In genomic region chr15:31476866-31477265, GRCh38 we compare ENCODE assay signal across 20 cellular contexts.
A peak's percentile ranks its signal among the peaks of the same experiment; 100 is the strongest.
DNase-seq lines count a peak whose midpoint lies in the region; ATAC-seq and TF ChIP-seq lines count a peak whose summit lies in the region.
"Had no signal": no experiment of that assay in that cellular context is flagged by ENCODE, and none has a peak within 500 bp of the region (broad histone marks: within the 10 kb centered on the region; RNA-seq: fewer than 3 reads in every experiment).

No MANE protein-coding gene starts in this region.

- no peak overlapping the region for H3K4me3 Mint-ChIP-seq in activated naive CD8-positive, alpha-beta T cell treated with anti-CD3 and anti-CD28 coated beads, Interleukin-2, amount 10 ng/mL, durations not matched to agents 7 days and 5 days
- H3K4me3 Mint-ChIP-seq in activated naive CD8-positive, alpha-beta T cell treated with anti-CD3 and anti-CD28 coated beads for 36 hours = no peak overlapping the region
- no peak overlapping the region for H3K4me3 Mint-ChIP-seq in central memory CD8-positive, alpha-beta T cell
- no peak overlapping the region for H3K4me3 Mint-ChIP-seq in naive thymus-derived CD4-positive, alpha-beta T cell

- H3K27me3 ChIP-seq in naive thymus-derived CD4-positive, alpha-beta T cell (ENCODE audit: control insufficient read depth in 2 of 2, insufficient read depth in 2 of 2, low read length in 2 of 2) = no peaks in the 10 kb centered on the region
- H3K27me3 ChIP-seq in upper lobe of right lung = peaks cover under 1% of the 10 kb centered on the region
- no peaks in the 10 kb centered on the region for H3K27me3 ChIP-seq in right cardiac atrium (ENCODE audit: control insufficient read depth, insufficient read depth)
- H3K27me3 ChIP-seq: BLaER1 had no signal

- H3K27ac ChIP-seq in naive thymus-derived CD4-positive, alpha-beta T cell (ENCODE audit: low read depth, low read length) = no peak overlapping the region
- H3K27ac ChIP-seq in upper lobe of right lung (no peak overlapping the region), right cardiac atrium (ENCODE audit: low read length) (no peak overlapping the region)
- H3K27ac ChIP-seq: BLaER1 had no signal

- intact Hi-C loops in naive thymus-derived CD4-positive, alpha-beta T cell (cut with micrococcal nuclease) = no loop called here
- intact Hi-C loops in upper lobe of right lung (cut with DNase I) (no loop called here), right cardiac atrium (cut with DNase I) (no loop called here)

- H3K4me3 ChIP-seq in naive thymus-derived CD4-positive, alpha-beta T cell (ENCODE audit: low read length) = no peak overlapping the region
- H3K4me3 ChIP-seq in upper lobe of right lung = no peak overlapping the region
- no peak overlapping the region for H3K4me3 ChIP-seq in right cardiac atrium (ENCODE audit: low read length)
- H3K4me3 ChIP-seq: BLaER1, GM12878, HAP-1 had no signal

- peak; percentile 14 for DNase-seq in activated naive CD8-positive, alpha-beta T cell treated with anti-CD3 and anti-CD28 coated beads, Interleukin-2, amount 10 ng/mL, durations not matched to agents 7 days and 5 days
- DNase-seq in activated naive CD8-positive, alpha-beta T cell treated with anti-CD3 and anti-CD28 coated beads for 36 hours = no peak
- DNase-seq in central memory CD8-positive, alpha-beta T cell (ENCODE audit: low spot score in 2 of 2) = no peak
- peak in 1 of 9 donors; percentile 16 for DNase-seq in naive thymus-derived CD4-positive, alpha-beta T cell
- DNase-seq in upper lobe of right lung (peak; percentile 42), right cardiac atrium (no peak)
- DNase-seq: COR-L47, DMS153, MM.1S, NCI-H1105 treated with DMSO at 0.1 percent for 48 hours, NCI-H1930, NCI-H2171 treated with DMSO at 0.1 percent for 48 hours, NCI-H774, Right ventricle myocardium superior had no signal

- H3K9me3 Mint-ChIP-seq in activated naive CD8-positive, alpha-beta T cell treated with anti-CD3 and anti-CD28 coated beads, Interleukin-2, amount 10 ng/mL, durations not matched to agents 7 days and 5 days = peaks cover 2% of the 10 kb centered on the region
- H3K9me3 Mint-ChIP-seq in activated naive CD8-positive, alpha-beta T cell treated with anti-CD3 and anti-CD28 coated beads for 36 hours = peaks cover 11% of the 10 kb centered on the region
- no peaks in the 10 kb centered on the region for H3K9me3 Mint-ChIP-seq in central memory CD8-positive, alpha-beta T cell
- H3K9me3 Mint-ChIP-seq in naive thymus-derived CD4-positive, alpha-beta T cell = peaks cover 0 to 5% (median 0%) of the 10 kb centered on the region in 11 donors

- CTCF ChIA-PET in naive thymus-derived CD4-positive, alpha-beta T cell (lab: Charles Lee) = interaction anchor here (2.7 kb wide), 1 partner anchor 111 kb away, joined by 9 read pairs; no protein-coding TSS in a partner anchor

- H3K36me3 ChIP-seq in naive thymus-derived CD4-positive, alpha-beta T cell (ENCODE audit: control insufficient read depth in 2 of 3, insufficient read depth in 3 of 3, low read length in 3 of 3) = no peaks in the 10 kb centered on the region
- H3K36me3 ChIP-seq in upper lobe of right lung = no peaks in the 10 kb centered on the region
- H3K36me3 ChIP-seq: BLaER1, HAP-1 had no signal

- WGBS in right cardiac atrium = 80% methylated on average over 5 of the region's 5 CpGs

- H3K27me3 Mint-ChIP-seq in activated naive CD8-positive, alpha-beta T cell treated with anti-CD3 and anti-CD28 coated beads, Interleukin-2, amount 10 ng/mL, durations not matched to agents 7 days and 5 days = no peaks in the 10 kb centered on the region
- H3K27me3 Mint-ChIP-seq in activated naive CD8-positive, alpha-beta T cell treated with anti-CD3 and anti-CD28 coated beads for 36 hours = no peaks in the 10 kb centered on the region
- H3K27me3 Mint-ChIP-seq in central memory CD8-positive, alpha-beta T cell = no peaks in the 10 kb centered on the region
- H3K27me3 Mint-ChIP-seq in naive thymus-derived CD4-positive, alpha-beta T cell = no peaks in the 10 kb centered on the region

- TF ChIP-seq CTCF in upper lobe of right lung (IDR thresholded peaks at IDR 0.05) = no peak

- POLR2A ChIA-PET in activated naive CD8-positive, alpha-beta T cell treated with anti-CD3 and anti-CD28 coated beads, Interleukin-2, amount 10 ng/mL, durations not matched to agents 7 days and 5 days (lab: Charles Lee) = interaction anchor here (5.8 kb wide), 1 partner anchor 39 kb away, joined by 60 read pairs; no protein-coding TSS in a partner anchor
- POLR2A ChIA-PET in naive thymus-derived CD4-positive, alpha-beta T cell (lab: Charles Lee) = interaction anchor here (0.8 to 1.2 kb wide), 3 partner anchors 36 to 88 kb away, joined by 3 to 4 read pairs (median 3); no protein-coding TSS in a partner anchor

- peaks cover 25% of the 10 kb centered on the region for H3K36me3 Mint-ChIP-seq in activated naive CD8-positive, alpha-beta T cell treated with anti-CD3 and anti-CD28 coated beads, Interleukin-2, amount 10 ng/mL, durations not matched to agents 7 days and 5 days
- peaks cover 39% of the 10 kb centered on the region for H3K36me3 Mint-ChIP-seq in activated naive CD8-positive, alpha-beta T cell treated with anti-CD3 and anti-CD28 coated beads for 36 hours
- peaks cover 6% of the 10 kb centered on the region for H3K36me3 Mint-ChIP-seq in central memory CD8-positive, alpha-beta T cell (ENCODE audit: insufficient read depth)
- H3K36me3 Mint-ChIP-seq in naive thymus-derived CD4-positive, alpha-beta T cell = peaks cover 0 to 50% (median 6%) of the 10 kb centered on the region in 5 donors

- H3K4me1 ChIP-seq in naive thymus-derived CD4-positive, alpha-beta T cell (ENCODE audit: control insufficient read depth in 2 of 2, insufficient read depth in 2 of 2, low read length in 2 of 2) = peaks cover 26 to 37% of the 10 kb centered on the region in 2 donors
- H3K4me1 ChIP-seq in upper lobe of right lung (peaks cover 13% of the 10 kb centered on the region), right cardiac atrium (ENCODE audit: control insufficient read depth, insufficient read depth, low read length) (peaks cover 5% of the 10 kb centered on the region)
- H3K4me1 ChIP-seq: HAP-1 had no signal

- H3K4me1 Mint-ChIP-seq in activated naive CD8-positive, alpha-beta T cell treated with anti-CD3 and anti-CD28 coated beads, Interleukin-2, amount 10 ng/mL, durations not matched to agents 7 days and 5 days = peaks cover 53% of the 10 kb centered on the region
- peaks cover 56% of the 10 kb centered on the region for H3K4me1 Mint-ChIP-seq in activated naive CD8-positive, alpha-beta T cell treated with anti-CD3 and anti-CD28 coated beads for 36 hours
- H3K4me1 Mint-ChIP-seq in central memory CD8-positive, alpha-beta T cell = peaks cover 61% of the 10 kb centered on the region
- peaks cover 24 to 74% (median 63%) of the 10 kb centered on the region in 7 donors for H3K4me1 Mint-ChIP-seq in naive thymus-derived CD4-positive, alpha-beta T cell

- no peak for ATAC-seq in activated naive CD8-positive, alpha-beta T cell treated with anti-CD3 and anti-CD28 coated beads, Interleukin-2, amount 10 ng/mL, durations not matched to agents 7 days and 5 days (ENCODE audit: low read depth)
- no peak for ATAC-seq in central memory CD8-positive, alpha-beta T cell (replicated peaks; ENCODE audit: extremely low read depth, poor library complexity, severe bottlenecking)
- ATAC-seq in naive thymus-derived CD4-positive, alpha-beta T cell = no peak
- ATAC-seq in upper lobe of right lung (no peak), HG02884 (IDR thresholded peaks at IDR 0.05; ENCODE audit: unreplicated experiment) (no peak), right cardiac atrium (no peak), HG03565 (IDR thresholded peaks at IDR 0.05; ENCODE audit: unreplicated experiment) (no peak)
- ATAC-seq: GM12878, Panc1 had no signal

- no peak overlapping the region for H3K27ac Mint-ChIP-seq in activated naive CD8-positive, alpha-beta T cell treated with anti-CD3 and anti-CD28 coated beads, Interleukin-2, amount 10 ng/mL, durations not matched to agents 7 days and 5 days
- no peak overlapping the region for H3K27ac Mint-ChIP-seq in activated naive CD8-positive, alpha-beta T cell treated with anti-CD3 and anti-CD28 coated beads for 36 hours
- peak overlapping the region; percentile 78 for H3K27ac Mint-ChIP-seq in central memory CD8-positive, alpha-beta T cell (ENCODE audit: low read depth)
- peak overlapping the region in 5 of 9 donors; percentile 46 to 79 (median 66) for H3K27ac Mint-ChIP-seq in naive thymus-derived CD4-positive, alpha-beta T cell

- no peaks in the 10 kb centered on the region for H3K9me3 ChIP-seq in naive thymus-derived CD4-positive, alpha-beta T cell (ENCODE audit: control insufficient read depth in 2 of 3, low read length in 3 of 3)
- H3K9me3 ChIP-seq in upper lobe of right lung (no peaks in the 10 kb centered on the region), right cardiac atrium (ENCODE audit: control insufficient read depth, low read length) (no peaks in the 10 kb centered on the region)
- H3K9me3 ChIP-seq: BLaER1, HAP-1 had no signal

Comparison
In these comparisons a context has a peak if more than half of its experiments do, and no peak if none do; other contexts are left out.
1. DNase-seq: peak in activated naive CD8-positive, alpha-beta T cell treated with anti-CD3 and anti-CD28 coated beads, Interleukin-2, amount 10 ng/mL, durations not matched to agents 7 days and 5 days (single experiment) and upper lobe of right lung (single experiment); none in activated naive CD8-positive, alpha-beta T cell treated with anti-CD3 and anti-CD28 coated beads for 36 hours (single experiment), central memory CD8-positive, alpha-beta T cell (0 of 2) and right cardiac atrium (0 of 3).
2. H3K27ac Mint-ChIP-seq: peak in central memory CD8-positive, alpha-beta T cell (single experiment) and naive thymus-derived CD4-positive, alpha-beta T cell (5 of 9); none in activated naive CD8-positive, alpha-beta T cell treated with anti-CD3 and anti-CD28 coated beads, Interleukin-2, amount 10 ng/mL, durations not matched to agents 7 days and 5 days (single experiment) and activated naive CD8-positive, alpha-beta T cell treated with anti-CD3 and anti-CD28 coated beads for 36 hours (single experiment).